Comparison of ENCODE assay signal across 1 cellular context in the genomic region with DNA sequence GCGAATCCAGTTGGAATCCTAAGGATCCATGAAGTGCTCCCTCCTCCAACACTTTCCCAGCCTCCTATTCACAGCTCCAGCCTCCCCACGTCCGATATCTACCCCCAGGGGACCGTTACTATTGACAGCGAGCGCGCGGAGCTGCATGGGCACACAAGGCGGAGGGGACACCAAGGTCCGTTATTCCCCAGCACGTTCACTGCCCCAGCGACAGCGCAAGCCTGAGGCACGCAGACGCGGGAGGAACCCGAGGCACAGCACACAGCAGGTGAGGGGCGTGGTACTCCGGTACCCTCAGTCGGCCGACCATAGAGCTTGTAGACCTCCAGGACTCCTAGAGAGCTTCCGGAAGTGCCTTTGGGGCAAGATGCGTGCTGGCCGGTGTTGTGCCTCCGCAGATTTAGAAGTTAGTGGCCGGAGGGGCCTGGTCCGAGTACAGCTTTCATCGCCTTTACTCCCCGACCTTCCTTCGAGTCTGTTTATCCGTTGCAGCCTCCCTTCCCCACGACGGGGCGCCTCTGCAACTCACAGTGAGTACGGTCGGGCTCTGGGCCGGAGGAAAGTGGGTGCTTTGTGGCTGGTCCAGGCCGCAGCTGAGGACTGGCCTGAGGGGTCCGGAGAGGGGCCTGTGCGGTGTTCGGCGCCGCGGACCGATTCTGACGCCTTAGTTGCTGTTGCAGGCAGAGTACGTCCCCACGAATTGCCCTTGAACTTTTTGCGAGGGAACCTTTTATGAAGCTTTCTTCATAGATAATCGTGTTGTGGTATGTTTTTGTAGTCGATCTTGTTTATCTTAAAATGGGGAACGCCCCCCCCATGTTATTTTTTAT.
TF ChIP-seq lines count a peak whose summit lies in the region.

A gene (plus strand): TSS at position 384 of the 830 bp plus-strand sequence. CDS start 6,525 bp downstream, outside the sequence.

TF ChIP-seq in K562, 482 proteins besides CTCF, POLR2A, EP300 and RAD21 (continued from another document and continues in another):
- TF ChIP-seq, protein P1, sequence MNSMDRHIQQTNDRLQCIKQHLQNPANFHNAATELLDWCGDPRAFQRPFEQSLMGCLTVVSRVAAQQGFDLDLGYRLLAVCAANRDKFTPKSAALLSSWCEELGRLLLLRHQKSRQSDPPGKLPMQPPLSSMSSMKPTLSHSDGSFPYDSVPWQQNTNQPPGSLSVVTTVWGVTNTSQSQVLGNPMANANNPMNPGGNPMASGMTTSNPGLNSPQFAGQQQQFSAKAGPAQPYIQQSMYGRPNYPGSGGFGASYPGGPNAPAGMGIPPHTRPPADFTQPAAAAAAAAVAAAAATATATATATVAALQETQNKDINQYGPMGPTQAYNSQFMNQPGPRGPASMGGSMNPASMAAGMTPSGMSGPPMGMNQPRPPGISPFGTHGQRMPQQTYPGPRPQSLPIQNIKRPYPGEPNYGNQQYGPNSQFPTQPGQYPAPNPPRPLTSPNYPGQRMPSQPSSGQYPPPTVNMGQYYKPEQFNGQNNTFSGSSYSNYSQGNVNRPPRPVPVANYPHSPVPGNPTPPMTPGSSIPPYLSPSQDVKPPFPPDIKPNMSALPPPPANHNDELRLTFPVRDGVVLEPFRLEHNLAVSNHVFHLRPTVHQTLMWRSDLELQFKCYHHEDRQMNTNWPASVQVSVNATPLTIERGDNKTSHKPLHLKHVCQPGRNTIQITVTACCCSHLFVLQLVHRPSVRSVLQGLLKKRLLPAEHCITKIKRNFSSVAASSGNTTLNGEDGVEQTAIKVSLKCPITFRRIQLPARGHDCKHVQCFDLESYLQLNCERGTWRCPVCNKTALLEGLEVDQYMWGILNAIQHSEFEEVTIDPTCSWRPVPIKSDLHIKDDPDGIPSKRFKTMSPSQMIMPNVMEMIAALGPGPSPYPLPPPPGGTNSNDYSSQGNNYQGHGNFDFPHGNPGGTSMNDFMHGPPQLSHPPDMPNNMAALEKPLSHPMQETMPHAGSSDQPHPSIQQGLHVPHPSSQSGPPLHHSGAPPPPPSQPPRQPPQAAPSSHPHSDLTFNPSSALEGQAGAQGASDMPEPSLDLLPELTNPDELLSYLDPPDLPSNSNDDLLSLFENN (IDR thresholded peaks at IDR 0.05; ENCODE audit: low read depth in 2 of 2, low read length in 2 of 2), result peak in 1 of 2 experiments; percentile 62; a peak in 1 of 4 replicates
- 0 out of 2 replicates have a peak, but pooled peaks have one; percentile 42 for TF ChIP-seq ZNF431 (CRISPR knock-in tag; IDR thresholded peaks at IDR 0.05)
- TF ChIP-seq LCOR (CRISPR knock-in tag; IDR thresholded peaks at IDR 0.05), result peak; percentile 93
- peak; percentile 40; the same call in 1 of the 2 replicates for TF ChIP-seq TCF3 (CRISPR knock-in tag; IDR thresholded peaks at IDR 0.05)
- TF ChIP-seq TCF7 (IDR thresholded peaks at IDR 0.05; ENCODE audit: borderline replicate concordance), result no peak
- TF ChIP-seq ETS2 (tag; IDR thresholded peaks at IDR 0.05; ENCODE audit: borderline replicate concordance, poor library complexity, severe bottlenecking), result no peak
- TF ChIP-seq TEAD1 (CRISPR knock-in tag; IDR thresholded peaks at IDR 0.05), result peak in 1 of 2 experiments; percentile 82; a peak in 2 of 4 replicates
- TF ChIP-seq HMGN3 (IDR thresholded peaks at IDR 0.05; ENCODE audit: borderline replicate concordance, extremely low read depth, insufficient read length, low read depth, low read length), result peak; percentile 74
- TF ChIP-seq PHB (CRISPR knock-in tag; IDR thresholded peaks at IDR 0.05), result no peak
- 0 out of 2 replicates have a peak, but pooled peaks have one; percentile 72 for TF ChIP-seq PRMT5 (CRISPR knock-in tag; IDR thresholded peaks at IDR 0.05)
- TF ChIP-seq MXI1 (IDR thresholded peaks at IDR 0.05; ENCODE audit: low read depth, low read length), result peak; percentile 79
- TF ChIP-seq, protein P2, sequence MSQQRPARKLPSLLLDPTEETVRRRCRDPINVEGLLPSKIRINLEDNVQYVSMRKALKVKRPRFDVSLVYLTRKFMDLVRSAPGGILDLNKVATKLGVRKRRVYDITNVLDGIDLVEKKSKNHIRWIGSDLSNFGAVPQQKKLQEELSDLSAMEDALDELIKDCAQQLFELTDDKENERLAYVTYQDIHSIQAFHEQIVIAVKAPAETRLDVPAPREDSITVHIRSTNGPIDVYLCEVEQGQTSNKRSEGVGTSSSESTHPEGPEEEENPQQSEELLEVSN (IDR thresholded peaks at IDR 0.05; ENCODE audit: borderline replicate concordance in 1 of 2, extremely low read depth in 1 of 2, insufficient read depth in 1 of 2, insufficient read length in 1 of 2, low read depth in 1 of 2, low read length in 1 of 2, poor library complexity in 1 of 2, severe bottlenecking in 1 of 2), result peak; percentile 76 to 85
- TF ChIP-seq HSF4 (CRISPR knock-in tag; IDR thresholded peaks at IDR 0.05; ENCODE audit: borderline replicate concordance), result no peak
- no peak for TF ChIP-seq HLTF (IDR thresholded peaks at IDR 0.05)
- TF ChIP-seq, protein P3, sequence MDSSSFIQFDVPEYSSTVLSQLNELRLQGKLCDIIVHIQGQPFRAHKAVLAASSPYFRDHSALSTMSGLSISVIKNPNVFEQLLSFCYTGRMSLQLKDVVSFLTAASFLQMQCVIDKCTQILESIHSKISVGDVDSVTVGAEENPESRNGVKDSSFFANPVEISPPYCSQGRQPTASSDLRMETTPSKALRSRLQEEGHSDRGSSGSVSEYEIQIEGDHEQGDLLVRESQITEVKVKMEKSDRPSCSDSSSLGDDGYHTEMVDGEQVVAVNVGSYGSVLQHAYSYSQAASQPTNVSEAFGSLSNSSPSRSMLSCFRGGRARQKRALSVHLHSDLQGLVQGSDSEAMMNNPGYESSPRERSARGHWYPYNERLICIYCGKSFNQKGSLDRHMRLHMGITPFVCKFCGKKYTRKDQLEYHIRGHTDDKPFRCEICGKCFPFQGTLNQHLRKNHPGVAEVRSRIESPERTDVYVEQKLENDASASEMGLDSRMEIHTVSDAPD (CRISPR knock-in tag; IDR thresholded peaks at IDR 0.05), result no peak
- TF ChIP-seq FOXK1 (CRISPR knock-in tag; IDR thresholded peaks at IDR 0.05; ENCODE audit: borderline replicate concordance), result peak; percentile 97
- TF ChIP-seq TAF7 (tag; IDR thresholded peaks at IDR 0.05), result peak; percentile 88
- no peak for TF ChIP-seq ZNF224 (CRISPR knock-in tag; IDR thresholded peaks at IDR 0.05)
- TF ChIP-seq POLR2AphosphoS2 (IDR thresholded peaks at IDR 0.05; ENCODE audit: low read length), result peak; percentile 73; the same call in 1 of the 2 replicates
- TF ChIP-seq MED1 (CRISPR knock-in tag; IDR thresholded peaks at IDR 0.05; ENCODE audit: borderline replicate concordance), result no peak
- TF ChIP-seq HDAC3 (IDR thresholded peaks at IDR 0.05; ENCODE audit: borderline replicate concordance, partially characterized antibody), result peak; percentile 43
- TF ChIP-seq, protein P4, sequence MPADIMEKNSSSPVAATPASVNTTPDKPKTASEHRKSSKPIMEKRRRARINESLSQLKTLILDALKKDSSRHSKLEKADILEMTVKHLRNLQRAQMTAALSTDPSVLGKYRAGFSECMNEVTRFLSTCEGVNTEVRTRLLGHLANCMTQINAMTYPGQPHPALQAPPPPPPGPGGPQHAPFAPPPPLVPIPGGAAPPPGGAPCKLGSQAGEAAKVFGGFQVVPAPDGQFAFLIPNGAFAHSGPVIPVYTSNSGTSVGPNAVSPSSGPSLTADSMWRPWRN (IDR thresholded peaks at IDR 0.05; ENCODE audit: low read depth), result no peak
- TF ChIP-seq NCOA2 (IDR thresholded peaks at IDR 0.05; ENCODE audit: partially characterized antibody in 2 of 2), result no peak
- TF ChIP-seq, protein P5, sequence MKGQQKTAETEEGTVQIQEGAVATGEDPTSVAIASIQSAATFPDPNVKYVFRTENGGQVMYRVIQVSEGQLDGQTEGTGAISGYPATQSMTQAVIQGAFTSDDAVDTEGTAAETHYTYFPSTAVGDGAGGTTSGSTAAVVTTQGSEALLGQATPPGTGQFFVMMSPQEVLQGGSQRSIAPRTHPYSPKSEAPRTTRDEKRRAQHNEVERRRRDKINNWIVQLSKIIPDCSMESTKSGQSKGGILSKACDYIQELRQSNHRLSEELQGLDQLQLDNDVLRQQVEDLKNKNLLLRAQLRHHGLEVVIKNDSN (CRISPR knock-in tag; IDR thresholded peaks at IDR 0.05), result no peak
- peak in 1 of 2 experiments; percentile 43; a peak in 1 of 4 replicates for TF ChIP-seq KDM1A (IDR thresholded peaks at IDR 0.05)
- TF ChIP-seq, protein P6, sequence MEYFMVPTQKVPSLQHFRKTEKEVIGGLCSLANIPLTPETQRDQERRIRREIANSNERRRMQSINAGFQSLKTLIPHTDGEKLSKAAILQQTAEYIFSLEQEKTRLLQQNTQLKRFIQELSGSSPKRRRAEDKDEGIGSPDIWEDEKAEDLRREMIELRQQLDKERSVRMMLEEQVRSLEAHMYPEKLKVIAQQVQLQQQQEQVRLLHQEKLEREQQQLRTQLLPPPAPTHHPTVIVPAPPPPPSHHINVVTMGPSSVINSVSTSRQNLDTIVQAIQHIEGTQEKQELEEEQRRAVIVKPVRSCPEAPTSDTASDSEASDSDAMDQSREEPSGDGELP (CRISPR knock-in tag; IDR thresholded peaks at IDR 0.05; ENCODE audit: borderline replicate concordance), result peak; percentile 92
- TF ChIP-seq, protein P7, sequence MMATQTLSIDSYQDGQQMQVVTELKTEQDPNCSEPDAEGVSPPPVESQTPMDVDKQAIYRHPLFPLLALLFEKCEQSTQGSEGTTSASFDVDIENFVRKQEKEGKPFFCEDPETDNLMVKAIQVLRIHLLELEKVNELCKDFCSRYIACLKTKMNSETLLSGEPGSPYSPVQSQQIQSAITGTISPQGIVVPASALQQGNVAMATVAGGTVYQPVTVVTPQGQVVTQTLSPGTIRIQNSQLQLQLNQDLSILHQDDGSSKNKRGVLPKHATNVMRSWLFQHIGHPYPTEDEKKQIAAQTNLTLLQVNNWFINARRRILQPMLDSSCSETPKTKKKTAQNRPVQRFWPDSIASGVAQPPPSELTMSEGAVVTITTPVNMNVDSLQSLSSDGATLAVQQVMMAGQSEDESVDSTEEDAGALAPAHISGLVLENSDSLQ (IDR thresholded peaks at IDR 0.05), result 0 out of 2 replicates have a peak, but pooled peaks have one; percentile 36
- no peak for TF ChIP-seq DDX20 (tag; IDR thresholded peaks at IDR 0.05; ENCODE audit: low read depth)
- TF ChIP-seq RNF2 (IDR thresholded peaks at IDR 0.05), result peak; percentile 83
- peak; percentile 75; the same call in 1 of the 2 replicates for TF ChIP-seq PHF21A (IDR thresholded peaks at IDR 0.05; ENCODE audit: borderline replicate concordance, low read depth)
- no peak for TF ChIP-seq ZNF354B (CRISPR knock-in tag; IDR thresholded peaks at IDR 0.05)
- no peak for TF ChIP-seq ZNF561 (CRISPR knock-in tag; conservative IDR thresholded peaks at IDR 0.05)
- TF ChIP-seq ZNF584 (CRISPR knock-in tag; IDR thresholded peaks at IDR 0.05; ENCODE audit: low read depth), result no peak
- peak; percentile 43; the same call in 1 of the 2 replicates for TF ChIP-seq ZBTB17 (CRISPR knock-in tag; IDR thresholded peaks at IDR 0.05)
- TF ChIP-seq ZNF316 (IDR thresholded peaks at IDR 0.05), result no peak
- peak; percentile 48; the same call in 1 of the 2 replicates for TF ChIP-seq FOXM1 (IDR thresholded peaks at IDR 0.05; ENCODE audit: low read depth)
- peak; percentile 56; the same call in 1 of the 2 replicates for TF ChIP-seq FOXM1 (CRISPR knock-in tag; IDR thresholded peaks at IDR 0.05; ENCODE audit: low read depth)
- TF ChIP-seq, protein P8, sequence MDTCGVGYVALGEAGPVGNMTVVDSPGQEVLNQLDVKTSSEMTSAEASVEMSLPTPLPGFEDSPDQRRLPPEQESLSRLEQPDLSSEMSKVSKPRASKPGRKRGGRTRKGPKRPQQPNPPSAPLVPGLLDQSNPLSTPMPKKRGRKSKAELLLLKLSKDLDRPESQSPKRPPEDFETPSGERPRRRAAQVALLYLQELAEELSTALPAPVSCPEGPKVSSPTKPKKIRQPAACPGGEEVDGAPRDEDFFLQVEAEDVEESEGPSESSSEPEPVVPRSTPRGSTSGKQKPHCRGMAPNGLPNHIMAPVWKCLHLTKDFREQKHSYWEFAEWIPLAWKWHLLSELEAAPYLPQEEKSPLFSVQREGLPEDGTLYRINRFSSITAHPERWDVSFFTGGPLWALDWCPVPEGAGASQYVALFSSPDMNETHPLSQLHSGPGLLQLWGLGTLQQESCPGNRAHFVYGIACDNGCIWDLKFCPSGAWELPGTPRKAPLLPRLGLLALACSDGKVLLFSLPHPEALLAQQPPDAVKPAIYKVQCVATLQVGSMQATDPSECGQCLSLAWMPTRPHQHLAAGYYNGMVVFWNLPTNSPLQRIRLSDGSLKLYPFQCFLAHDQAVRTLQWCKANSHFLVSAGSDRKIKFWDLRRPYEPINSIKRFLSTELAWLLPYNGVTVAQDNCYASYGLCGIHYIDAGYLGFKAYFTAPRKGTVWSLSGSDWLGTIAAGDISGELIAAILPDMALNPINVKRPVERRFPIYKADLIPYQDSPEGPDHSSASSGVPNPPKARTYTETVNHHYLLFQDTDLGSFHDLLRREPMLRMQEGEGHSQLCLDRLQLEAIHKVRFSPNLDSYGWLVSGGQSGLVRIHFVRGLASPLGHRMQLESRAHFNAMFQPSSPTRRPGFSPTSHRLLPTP (IDR thresholded peaks at IDR 0.05; ENCODE audit: borderline replicate concordance, extremely low read depth, insufficient read length), result no peak
- no peak for TF ChIP-seq SETDB1 (IDR thresholded peaks at IDR 0.05; ENCODE audit: low read length)
- no peak for TF ChIP-seq ZNF175 (CRISPR knock-in tag; IDR thresholded peaks at IDR 0.05; ENCODE audit: low read depth)
- no peak; the same call in none of the 2 replicates for TF ChIP-seq ZNF766 (CRISPR knock-in tag; conservative IDR thresholded peaks at IDR 0.05)
- TF ChIP-seq, protein P9, sequence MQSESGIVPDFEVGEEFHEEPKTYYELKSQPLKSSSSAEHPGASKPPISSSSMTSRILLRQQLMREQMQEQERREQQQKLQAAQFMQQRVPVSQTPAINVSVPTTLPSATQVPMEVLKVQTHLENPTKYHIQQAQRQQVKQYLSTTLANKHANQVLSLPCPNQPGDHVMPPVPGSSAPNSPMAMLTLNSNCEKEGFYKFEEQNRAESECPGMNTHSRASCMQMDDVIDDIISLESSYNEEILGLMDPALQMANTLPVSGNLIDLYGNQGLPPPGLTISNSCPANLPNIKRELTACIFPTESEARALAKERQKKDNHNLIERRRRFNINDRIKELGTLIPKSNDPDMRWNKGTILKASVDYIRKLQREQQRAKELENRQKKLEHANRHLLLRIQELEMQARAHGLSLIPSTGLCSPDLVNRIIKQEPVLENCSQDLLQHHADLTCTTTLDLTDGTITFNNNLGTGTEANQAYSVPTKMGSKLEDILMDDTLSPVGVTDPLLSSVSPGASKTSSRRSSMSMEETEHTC (IDR thresholded peaks at IDR 0.05), result no peak
- TF ChIP-seq, protein P10, sequence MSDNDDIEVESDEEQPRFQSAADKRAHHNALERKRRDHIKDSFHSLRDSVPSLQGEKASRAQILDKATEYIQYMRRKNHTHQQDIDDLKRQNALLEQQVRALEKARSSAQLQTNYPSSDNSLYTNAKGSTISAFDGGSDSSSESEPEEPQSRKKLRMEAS (CRISPR knock-in tag; IDR thresholded peaks at IDR 0.05), result peak; percentile 77
- no peak for TF ChIP-seq ZNF197 (CRISPR knock-in tag; IDR thresholded peaks at IDR 0.05; ENCODE audit: low read depth)
- TF ChIP-seq ZNF79 (CRISPR knock-in tag; IDR thresholded peaks at IDR 0.05; ENCODE audit: low read depth), result no peak
- TF ChIP-seq, protein P11, sequence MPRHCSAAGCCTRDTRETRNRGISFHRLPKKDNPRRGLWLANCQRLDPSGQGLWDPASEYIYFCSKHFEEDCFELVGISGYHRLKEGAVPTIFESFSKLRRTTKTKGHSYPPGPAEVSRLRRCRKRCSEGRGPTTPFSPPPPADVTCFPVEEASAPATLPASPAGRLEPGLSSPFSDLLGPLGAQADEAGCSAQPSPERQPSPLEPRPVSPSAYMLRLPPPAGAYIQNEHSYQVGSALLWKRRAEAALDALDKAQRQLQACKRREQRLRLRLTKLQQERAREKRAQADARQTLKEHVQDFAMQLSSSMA (CRISPR knock-in tag; IDR thresholded peaks at IDR 0.05), result no peak
- peak; percentile 78 to 97 for TF ChIP-seq MAZ (CRISPR knock-in tag; conservative IDR thresholded peaks at IDR 0.05 in 1 of 2, IDR thresholded peaks at IDR 0.05 in 1 of 2)
- no peak for TF ChIP-seq IRF2 (CRISPR knock-in tag; IDR thresholded peaks at IDR 0.05)
